In genomic region chr1:178490136-178490535, GRCh38 we compare ENCODE assay signal across 22 cellular contexts. TPM values are rescaled to one million over a fixed set of nuclear protein-coding genes. Genes with fewer than 3 reads are reported as not detected.
DNase-seq lines count a peak whose midpoint lies in the region; ATAC-seq and TF ChIP-seq lines count a peak whose summit lies in the region.
"Had no signal": no experiment of that assay in that cellular context is flagged by ENCODE, and none has a peak within 500 bp of the region (broad histone marks: within the 10 kb centered on the region; RNA-seq: fewer than 3 reads in every experiment).

No MANE protein-coding gene starts in this region.

- no peaks in the 10 kb centered on the region for H3K4me1 ChIP-seq in testis
- H3K4me1 ChIP-seq in stomach = peaks cover 0 to 13% (median 10%) of the 10 kb centered on the region in 4 donors
- H3K4me1 ChIP-seq: A549, BE2C had no signal

- no peak for TF ChIP-seq EP300 in stomach (IDR thresholded peaks at IDR 0.05)

- no peak overlapping the region for H3K27ac ChIP-seq in testis
- H3K27ac ChIP-seq in stomach = no peak overlapping the region
- H3K27ac ChIP-seq: A549; BLaER1 treated with 17β-estradiol and CSF1 and Interleukin-3, amounts not matched to agents 10 nM and 100 nM had no signal

- TF ChIP-seq CTCF in GM13976 (IDR thresholded peaks at IDR 0.05; ENCODE audit: borderline replicate concordance, control extremely low read depth, extremely low read depth, insufficient read depth, missing control alignments) (no peak), testis (IDR thresholded peaks at IDR 0.05) (no peak), stomach (IDR thresholded peaks at IDR 0.05) (no peak)

- no peaks in the 10 kb centered on the region for H3K36me3 ChIP-seq in testis (ENCODE audit: low read depth, missing control alignments)
- no peaks in the 10 kb centered on the region for H3K36me3 ChIP-seq in stomach
- H3K36me3 ChIP-seq: BE2C; BLaER1 treated with 17β-estradiol and CSF1 and Interleukin-3, amounts not matched to agents 10 nM and 100 nM had no signal

- ATAC-seq in left ventricle myocardium superior = no peak
- ATAC-seq: A549 had no signal

- no peaks in the 10 kb centered on the region for H3K27me3 ChIP-seq in testis
- H3K27me3 ChIP-seq in stomach = peaks cover 0 to 18% (median 8%) of the 10 kb centered on the region in 3 donors
- H3K27me3 ChIP-seq: BE2C; BLaER1 treated with 17β-estradiol and CSF1 and Interleukin-3, amounts not matched to agents 10 nM and 100 nM had no signal

- WGBS in testis, 2 donors = 98 to 100% methylated on average over 1 to 8 of the region's 8 CpGs
- 91 to 99% (median 96%) methylated on average over 8 of the region's 8 CpGs for WGBS in stomach, 5 donors

- in situ Hi-C loops in GM13976 (cut with MboI; ENCODE audit: low sequenced_read_pairs, unreplicated experiment) = no loop called here

- intact Hi-C loops in cardiac septum (cut with DNase I) = no loop called here
- intact Hi-C loops in left ventricle myocardium superior (cut with micrococcal nuclease) = no loop called here
- intact Hi-C loops in testis (cut with DNase I; ENCODE audit: low total_unique reads) = no loop called here
- intact Hi-C loops in stomach (cut with DNase I; ENCODE audit: low total_unique reads) = no loop called here

- no peak overlapping the region for H3K4me3 ChIP-seq in testis
- no peak overlapping the region for H3K4me3 ChIP-seq in stomach
- H3K4me3 ChIP-seq: A549; BLaER1 treated with 17β-estradiol and CSF1 and Interleukin-3, amounts not matched to agents 10 nM and 100 nM had no signal

- DNase-seq in cardiac septum (ENCODE audit: low spot score) (peak; percentile 49), left ventricle myocardium superior (no peak), GM13976 (ENCODE audit: low spot score) (peak; percentile 8), ecto neural progenitor cell (ENCODE audit: low spot score) (peak; percentile 30), NCI-H187 (lab: John Stamatoyannopoulos, UW) (no peak), testis (no peak), stomach (no peak)
- DNase-seq: 8988T; ACHN; AML-193; BE2C; CD4-positive, alpha-beta T cell; CD8-positive, alpha-beta memory T cell; DMS 273 treated with DMSO at 0.1 percent for 48 hours; DMS79; EL; GDM1; GOT3; HCEC 1CT had no signal

- TF ChIP-seq POLR2A in testis (IDR thresholded peaks at IDR 0.05) (no peak), stomach (IDR thresholded peaks at IDR 0.05) (no peak)

- no peaks in the 10 kb centered on the region for H3K9me3 ChIP-seq in testis
- H3K9me3 ChIP-seq in stomach = no peaks in the 10 kb centered on the region
- H3K9me3 ChIP-seq: A549, BE2C had no signal

RNA-seq across cellular contexts. Expression of gene CLEC20A, which starts 6.6 kb away (rescaled TPM):
- not detected for total RNA-seq in cardiac septum
- not detected for total RNA-seq in left ventricle myocardium superior
- 1 to 10 TPM; 1.1 to 6.1 TPM for total RNA-seq in testis
- polyA plus RNA-seq in testis (ENCODE audit: insufficient read depth, low read depth, low replicate concordance) = 7.5 TPM
- not detected for total RNA-seq in stomach
- polyA plus RNA-seq in stomach = under 1 TPM in 1 of 3 donors, not detected in 2; 0.31 TPM
- total RNA-seq: CD4-positive, alpha-beta T cell; CD8-positive, alpha-beta memory T cell had no signal
- polyA plus RNA-seq: A549; CD14-positive monocyte; CD8-positive, alpha-beta memory T cell had no signal

RNA-seq across cellular contexts. Expression of gene TEX35, which starts 22.8 kb away (rescaled TPM):
- not detected for total RNA-seq in cardiac septum
- total RNA-seq in left ventricle myocardium superior = not detected
- total RNA-seq in testis = 10 to 100 TPM; 32.1 to 69.9 TPM
- polyA plus RNA-seq in testis (ENCODE audit: insufficient read depth, low read depth, low replicate concordance) = 131 TPM
- not detected for total RNA-seq in stomach
- polyA plus RNA-seq in stomach = under 1 TPM in 1 of 3 donors, not detected in 2; 0.76 TPM
- total RNA-seq: CD4-positive, alpha-beta T cell; CD8-positive, alpha-beta memory T cell had no signal
- polyA plus RNA-seq: A549; CD14-positive monocyte; CD8-positive, alpha-beta memory T cell had no signal

Comparison
In these comparisons a context has a peak if more than half of its experiments do, and no peak if none do; other contexts are left out.
1. DNase-seq: peak in cardiac septum (single experiment), GM13976 (single experiment) and ecto neural progenitor cell (single experiment); none in left ventricle myocardium superior (single experiment), NCI-H187 (0 of 2), testis (single experiment) and stomach (single experiment).
2. RNA of gene TEX35, which starts 22.8 kb away (total RNA-seq): 32.1 to 69.9 TPM in testis; not detected in cardiac septum (single experiment), not detected in left ventricle myocardium superior (single experiment) and not detected in stomach; every median in the first group is over 10 times any median in the second.